ENCODE assay signal across 8 cellular contexts in the genomic region with DNA sequence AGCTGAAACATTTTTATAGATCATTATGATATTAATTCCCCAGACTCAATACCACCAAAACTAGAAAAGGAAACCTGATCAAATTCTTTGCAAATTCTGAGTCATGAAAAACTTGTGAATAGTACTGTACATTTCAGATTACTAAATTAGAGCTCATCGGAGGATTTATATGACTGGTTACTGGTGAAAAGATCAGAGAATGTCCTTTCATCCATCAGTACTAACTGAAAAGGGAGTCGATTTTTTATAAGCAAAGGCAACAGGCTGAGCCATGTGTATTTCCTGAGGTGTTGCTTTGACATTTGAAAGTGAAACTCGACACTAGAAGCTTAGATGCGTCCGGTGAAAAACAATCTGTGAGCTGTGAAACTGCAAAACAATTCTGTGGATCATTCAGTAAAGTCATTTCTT.
A peak's percentile ranks its signal among the peaks of the same experiment; 100 is the strongest.
DNase-seq lines count a peak whose midpoint lies in the region; ATAC-seq and TF ChIP-seq lines count a peak whose summit lies in the region.

No MANE protein-coding gene starts in this region.

- no peaks in the 10 kb centered on the region for H3K36me3 ChIP-seq in MG63
- H3K36me3 ChIP-seq in ascending aorta = no peaks in the 10 kb centered on the region

- H3K4me1 ChIP-seq in ascending aorta = no peaks in the 10 kb centered on the region

- no peak overlapping the region for H3K27ac ChIP-seq in ascending aorta

- peak; percentile 75 for DNase-seq in GM12865 (ENCODE audit: low read depth)
- DNase-seq in MG63 = no peak
- peak; percentile 27 for DNase-seq in fibroblast of peridontal ligament (ENCODE audit: extremely low read depth)
- DNase-seq in LoVo (ENCODE audit: low spot score) = no peak
- no peak for DNase-seq in T1000 (lab: John Stamatoyannopoulos, UW)
- no peak for DNase-seq in ascending aorta (ENCODE audit: low spot score in 2 of 2)

- no peaks in the 10 kb centered on the region for H3K9me3 ChIP-seq in MG63
- no peaks in the 10 kb centered on the region for H3K9me3 ChIP-seq in ascending aorta

- H3K27me3 ChIP-seq in MG63 = no peaks in the 10 kb centered on the region
- no peaks in the 10 kb centered on the region for H3K27me3 ChIP-seq in ascending aorta

- intact Hi-C loops in ascending aorta (cut with DNase I) = no loop called here

- no peak for TF ChIP-seq CTCF in GM12865 (IDR thresholded peaks at IDR 0.05; ENCODE audit: insufficient read depth, low read depth, low read length, missing control alignments)
- TF ChIP-seq CTCF in ascending aorta (IDR thresholded peaks at IDR 0.05) = no peak

- no peak overlapping the region for H3K4me3 ChIP-seq in GM12865 (ENCODE audit: low read depth, low read length)
- H3K4me3 ChIP-seq in MG63 = peak overlapping the region; percentile 13
- no peak overlapping the region for H3K4me3 ChIP-seq in ascending aorta

- ATAC-seq in GM21367 (IDR thresholded peaks at IDR 0.05; ENCODE audit: unreplicated experiment) (peak; percentile 86), GM21515 (IDR thresholded peaks at IDR 0.05; ENCODE audit: unreplicated experiment) (no peak)

Comparison
In these comparisons a context has a peak if more than half of its experiments do, and no peak if none do; other contexts are left out.
1. DNase-seq: peak in GM12865 (single experiment) and fibroblast of peridontal ligament (single experiment); none in MG63 (single experiment), LoVo (single experiment), T1000 (single experiment) and ascending aorta (0 of 2).